Comparison of ENCODE assay signal across 9 cellular contexts in the genomic region with DNA sequence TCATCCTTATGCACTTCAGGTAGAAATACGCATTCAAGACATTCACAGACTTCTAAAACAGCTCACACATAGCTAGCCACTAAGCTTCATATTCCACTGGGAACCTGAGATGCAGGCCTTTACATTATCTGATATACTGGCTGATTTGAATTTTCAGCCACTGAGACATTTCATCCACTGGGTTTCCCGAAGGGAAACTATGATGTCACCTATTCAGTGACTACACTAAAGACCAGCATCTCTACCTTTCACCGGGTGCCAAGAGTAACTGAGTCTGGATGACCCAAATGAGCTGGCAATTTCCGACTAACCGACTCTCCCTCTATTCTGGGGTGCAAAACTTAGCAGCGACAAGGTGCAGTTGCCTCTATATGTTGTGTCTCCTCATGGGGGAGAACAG.
"Had no signal": no experiment of that assay in that cellular context is flagged by ENCODE, and none has a peak within 500 bp of the region (broad histone marks: within the 10 kb centered on the region; RNA-seq: fewer than 3 reads in every experiment).

No MANE protein-coding gene starts in this region.

- H3K4me2 ChIP-seq: GM23338 had no signal

- H2AFZ ChIP-seq: GM23338 had no signal

- FAIRE-seq: H1, H54, K562 had no signal

- DNase-seq: H9, HCEC 1CT, IMR-90, KG1 had no signal

- ATAC-seq: GM23338, K562 had no signal

- H3K4me3 ChIP-seq: GM23338, K562 had no signal

- H3K27ac ChIP-seq: HL-60 had no signal
